Comparison of ENCODE assay signal across 11 cellular contexts in the genomic region with DNA sequence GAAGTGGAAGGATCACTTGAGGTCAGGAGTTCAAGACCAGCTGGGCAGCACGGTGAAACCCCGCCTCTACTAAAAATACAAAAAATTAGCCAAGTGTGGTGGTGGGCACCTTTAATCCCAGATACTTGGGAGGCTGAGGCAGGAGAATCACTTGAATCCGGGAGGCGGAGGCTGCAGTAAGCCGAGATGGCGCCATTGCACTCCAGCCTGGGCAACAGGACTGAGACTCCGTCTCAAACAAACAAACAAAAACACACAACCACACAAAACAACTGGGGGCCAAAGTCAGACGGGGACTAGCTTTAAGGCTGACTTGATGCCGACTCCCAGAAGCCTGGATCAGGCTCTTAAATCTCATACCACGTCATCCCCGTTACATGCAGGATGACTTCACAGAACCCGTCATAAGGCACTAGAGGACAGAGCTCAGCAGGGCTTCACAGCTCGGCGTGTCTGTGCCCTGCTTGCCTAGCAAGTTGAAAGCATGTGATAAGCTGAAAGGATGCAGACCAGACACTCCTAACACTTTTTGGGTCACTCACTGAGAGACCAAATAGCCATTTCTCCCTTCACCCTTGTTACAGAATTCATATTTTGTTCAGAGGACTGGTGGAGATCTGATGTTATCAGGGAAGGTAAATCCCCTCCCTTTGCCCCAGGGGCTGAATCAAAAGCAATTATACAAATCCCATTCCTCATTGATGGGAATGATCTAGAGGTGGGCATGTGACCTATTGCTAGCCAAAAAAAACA.
DNase-seq lines count a peak whose midpoint lies in the region; ATAC-seq, FAIRE-seq and TF ChIP-seq lines count a peak whose summit lies in the region.
"Had no signal": no experiment of that assay in that cellular context is flagged by ENCODE, and none has a peak within 500 bp of the region (broad histone marks: within the 10 kb centered on the region; RNA-seq: fewer than 3 reads in every experiment).

No MANE protein-coding gene starts in this region.

- CTCF ChIA-PET in mammary epithelial cell (lab: Charles Lee; ENCODE audit: low non-redundant PET) (no interaction called here), GM10248 (lab: Yijun Ruan, JAX) (interaction anchor here (1.4 to 2.0 kb wide), 5 partner anchors 13 to 293 kb away, joined by 3 to 11 read pairs (median 3); no protein-coding TSS in a partner anchor)

- TF ChIP-seq POLR2A in breast epithelium (IDR thresholded peaks at IDR 0.05) (no peak), body of pancreas (IDR thresholded peaks at IDR 0.05) (no peak), vagina (IDR thresholded peaks at IDR 0.05) (no peak)

- peak overlapping the region; percentile 69 to 70 for H3K27ac ChIP-seq in breast epithelium
- no peak overlapping the region for H3K27ac ChIP-seq in mammary epithelial cell (ENCODE audit: insufficient read depth, low read depth, low read length)
- no peak overlapping the region for H3K27ac ChIP-seq in body of pancreas
- H3K27ac ChIP-seq in mesodermal cell (ENCODE audit: low read depth, low read length, severe bottlenecking), result peak overlapping the region; percentile 55
- peak overlapping the region; percentile 68 for H3K27ac ChIP-seq in vagina
- peak overlapping the region in 1 of 2 donors; percentile 67 for H3K27ac ChIP-seq in small intestine (ENCODE audit: low read depth in 1 of 2, low read length in 1 of 2)

- no peak for DNase-seq in breast epithelium (ENCODE audit: low spot score in 2 of 2)
- DNase-seq in mammary epithelial cell, result no peak
- no peak for DNase-seq in body of pancreas
- no peak for DNase-seq in vagina (ENCODE audit: extremely low spot score in 2 of 2)
- no peak for DNase-seq in small intestine
- no peak for DNase-seq in GM10248 (ENCODE audit: extremely low spot score)
- DNase-seq: activated CD4-positive, alpha-beta T cell treated with anti-CD3 and anti-CD28 coated beads for 36 hours; NK-92 treated with Interleukin-12 subunit alpha and Interleukin-12 subunit beta, amount 100 ng/mL, for 24 hours had no signal

- BruUV-seq in mammary epithelial cell (replicated peaks; lab: Mats Ljungman, UMichigan), result no TSS peak

- POLR2A ChIA-PET in GM10248 (lab: Yijun Ruan, JAX), result no interaction called here

- H3K4me1 ChIP-seq in breast epithelium, result peaks cover 0 to 20% of the 10 kb centered on the region in 2 donors
- H3K4me1 ChIP-seq in mammary epithelial cell (ENCODE audit: insufficient read depth, low read length), result peaks cover 6% of the 10 kb centered on the region
- H3K4me1 ChIP-seq in body of pancreas, result peaks cover 6% of the 10 kb centered on the region
- peaks cover 43% of the 10 kb centered on the region for H3K4me1 ChIP-seq in mesodermal cell (ENCODE audit: control insufficient read depth, insufficient read depth, low read length, poor library complexity, severe bottlenecking)
- H3K4me1 ChIP-seq in vagina, result peaks cover 66% of the 10 kb centered on the region
- H3K4me1 ChIP-seq in small intestine (ENCODE audit: control insufficient read depth in 2 of 2, insufficient read depth in 1 of 2, low read depth in 1 of 2, low read length in 1 of 2), result peaks cover 8 to 26% of the 10 kb centered on the region in 2 donors

- no peak for TF ChIP-seq CTCF in breast epithelium (IDR thresholded peaks at IDR 0.05)
- no peak for TF ChIP-seq CTCF in mammary epithelial cell (conservative IDR thresholded peaks at IDR 0.05 in 1 of 2, IDR thresholded peaks at IDR 0.05 in 1 of 2; ENCODE audit: extremely low read depth in 1 of 2, insufficient read depth in 1 of 2, low read depth in 1 of 2, low read length in 2 of 2)
- no peak for TF ChIP-seq CTCF in body of pancreas (IDR thresholded peaks at IDR 0.05)
- no peak for TF ChIP-seq CTCF in vagina (IDR thresholded peaks at IDR 0.05)
- no peak for TF ChIP-seq CTCF in GM10248 (IDR thresholded peaks at IDR 0.05; ENCODE audit: control extremely low read depth, extremely low read depth, low read depth, missing control alignments)

- no peak overlapping the region for H3K9ac ChIP-seq in mammary epithelial cell (ENCODE audit: insufficient read depth, low read length)

- H3K27me3 ChIP-seq in breast epithelium (no peaks in the 10 kb centered on the region), mammary epithelial cell (ENCODE audit: insufficient read depth, low read length) (no peaks in the 10 kb centered on the region), body of pancreas (no peaks in the 10 kb centered on the region), vagina (no peaks in the 10 kb centered on the region), small intestine (ENCODE audit: control insufficient read depth in 2 of 2, insufficient read depth in 2 of 2, low read length in 2 of 2) (no peaks in the 10 kb centered on the region)

- no peak for FAIRE-seq in small intestine (lab: Jason Lieb, UNC)
- FAIRE-seq: H54 had no signal

- ATAC-seq in body of pancreas (peak; percentile 35), HG03460 (IDR thresholded peaks at IDR 0.05; ENCODE audit: unreplicated experiment) (no peak)
- ATAC-seq: activated CD4-positive, alpha-beta T cell treated with anti-CD3 and anti-CD28 coated beads for 36 hours had no signal

- in situ Hi-C loops in mammary epithelial cell (cut with MboI; ENCODE audit: low sequenced_read_pairs in 2 of 2), result no loop called here

- dilution Hi-C loops in mammary epithelial cell (cut with HindIII; ENCODE audit: low sequenced_read_pairs), result no loop called here

- H2AFZ ChIP-seq in mammary epithelial cell (ENCODE audit: low read depth, low read length), result no peak overlapping the region

- no peak overlapping the region for H3K4me2 ChIP-seq in mammary epithelial cell (ENCODE audit: insufficient read depth, low read depth, low read length)

- no peaks in the 10 kb centered on the region for H3K9me3 ChIP-seq in breast epithelium
- H3K9me3 ChIP-seq in mammary epithelial cell (replicated peaks; ENCODE audit: insufficient read depth, low read length), result no peaks in the 10 kb centered on the region
- H3K9me3 ChIP-seq in body of pancreas, result no peaks in the 10 kb centered on the region
- H3K9me3 ChIP-seq in mesodermal cell (ENCODE audit: control insufficient read depth, low read length), result no peaks in the 10 kb centered on the region
- no peaks in the 10 kb centered on the region for H3K9me3 ChIP-seq in vagina
- H3K9me3 ChIP-seq in small intestine (ENCODE audit: control insufficient read depth, low read depth), result no peaks in the 10 kb centered on the region

- intact Hi-C loops in breast epithelium (cut with DNase I; ENCODE audit: low total_unique reads) (no loop called here), mammary epithelial cell (cut with micrococcal nuclease) (no loop called here), body of pancreas (cut with DNase I) (no loop called here), vagina (cut with DNase I) (no loop called here)

- H3K36me3 ChIP-seq in breast epithelium (no peaks in the 10 kb centered on the region), mammary epithelial cell (ENCODE audit: insufficient read depth, low read length) (no peaks in the 10 kb centered on the region), body of pancreas (replicated peaks in 1 of 2; ENCODE audit: insufficient read depth in 1 of 2, low read depth in 2 of 2) (no peaks in the 10 kb centered on the region), mesodermal cell (ENCODE audit: control insufficient read depth, insufficient read depth, low read length) (no peaks in the 10 kb centered on the region), vagina (no peaks in the 10 kb centered on the region), small intestine (ENCODE audit: control insufficient read depth in 2 of 2, insufficient read depth in 2 of 2, low read length in 2 of 2) (no peaks in the 10 kb centered on the region)

- WGBS in mammary epithelial cell (ENCODE audit: low coverage, missing lambda C conversion rate), result 95% methylated on average over 14 of the region's 14 CpGs
- WGBS in body of pancreas, 2 donors, result 88 to 92% methylated on average over 11 to 14 of the region's 14 CpGs
- 84 to 90% methylated on average over 11 of the region's 14 CpGs for WGBS in mesodermal cell (ENCODE audit: insufficient coverage in 2 of 2), 2 experiments
- WGBS in small intestine, 3 donors, result 92 to 94% (median 93%) methylated on average over 14 of the region's 14 CpGs

- H3K4me3 ChIP-seq in breast epithelium (no peak overlapping the region), mammary epithelial cell (replicated peaks in 1 of 3; ENCODE audit: insufficient read depth in 1 of 3, low read depth in 2 of 3, low read length in 3 of 3) (no peak overlapping the region), body of pancreas (no peak overlapping the region), mesodermal cell (ENCODE audit: extremely low read depth, insufficient read depth, low read length, poor library complexity, severe bottlenecking) (no peak overlapping the region), vagina (no peak overlapping the region), small intestine (ENCODE audit: low read depth in 1 of 2, low read length in 2 of 2) (no peak overlapping the region)

- H3K79me2 ChIP-seq in mammary epithelial cell (ENCODE audit: insufficient read depth, low read length), result no peaks in the 10 kb centered on the region

- no peaks in the 10 kb centered on the region for H4K20me1 ChIP-seq in mammary epithelial cell (ENCODE audit: insufficient read depth, low read length)

Comparison
In these comparisons a context has a peak if more than half of its experiments do, and no peak if none do; other contexts are left out.
1. H3K27ac ChIP-seq: peak in breast epithelium (2 of 2), mesodermal cell (single experiment) and vagina (single experiment); none in mammary epithelial cell (single experiment) and body of pancreas (0 of 4).